In the genomic region with DNA sequence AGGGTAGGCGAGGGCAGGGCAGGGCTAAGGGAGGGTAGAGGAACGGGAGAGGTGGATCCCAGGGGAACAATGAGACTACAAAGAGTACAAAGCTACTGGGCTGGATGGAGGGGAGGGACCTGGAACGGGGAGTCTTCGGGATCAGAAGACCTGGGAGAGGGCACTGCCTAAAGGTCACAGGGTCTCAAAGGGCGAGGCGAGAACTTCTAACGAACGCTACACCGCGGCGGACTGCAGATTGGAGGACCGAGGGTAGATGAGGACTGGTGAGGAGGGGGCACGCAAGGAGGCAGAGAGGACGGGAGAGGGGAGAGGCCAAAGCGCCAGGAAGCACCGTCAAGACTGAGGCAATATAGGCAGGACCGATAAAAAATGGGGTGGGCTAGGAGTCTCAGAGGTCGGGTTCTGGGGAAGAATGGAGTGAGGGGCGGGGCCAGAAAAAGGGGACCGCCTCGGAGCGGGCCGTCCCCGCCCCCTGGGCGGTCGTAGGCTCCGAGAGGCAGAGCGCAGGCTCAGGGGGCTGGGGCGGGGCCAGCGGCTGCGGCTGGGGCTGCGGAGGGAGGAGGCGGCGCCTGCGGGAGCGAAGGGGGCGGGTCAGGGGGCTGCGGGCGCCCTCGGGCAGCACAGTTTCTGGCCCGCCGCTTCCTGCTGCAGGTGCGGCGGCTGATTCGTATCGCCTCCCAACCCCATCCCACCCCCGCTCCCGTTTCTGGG, we compare ENCODE assay signal across 1 cellular context.
TF ChIP-seq lines count a peak whose summit lies in the region.

No MANE protein-coding gene starts in this region.

TF ChIP-seq in HEK293, 187 proteins besides CTCF, POLR2A, EP300 and RAD21 (continued from another document and continues in another):
- TF ChIP-seq, protein P1, sequence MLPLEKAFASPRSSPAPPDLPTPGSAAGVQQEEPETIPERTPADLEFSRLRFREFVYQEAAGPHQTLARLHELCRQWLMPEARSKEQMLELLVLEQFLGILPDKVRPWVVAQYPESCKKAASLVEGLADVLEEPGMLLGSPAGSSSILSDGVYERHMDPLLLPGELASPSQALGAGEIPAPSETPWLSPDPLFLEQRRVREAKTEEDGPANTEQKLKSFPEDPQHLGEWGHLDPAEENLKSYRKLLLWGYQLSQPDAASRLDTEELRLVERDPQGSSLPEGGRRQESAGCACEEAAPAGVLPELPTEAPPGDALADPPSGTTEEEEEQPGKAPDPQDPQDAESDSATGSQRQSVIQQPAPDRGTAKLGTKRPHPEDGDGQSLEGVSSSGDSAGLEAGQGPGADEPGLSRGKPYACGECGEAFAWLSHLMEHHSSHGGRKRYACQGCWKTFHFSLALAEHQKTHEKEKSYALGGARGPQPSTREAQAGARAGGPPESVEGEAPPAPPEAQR (tag by site-specific recombination; IDR thresholded peaks at IDR 0.05), result no peak
- TF ChIP-seq, protein P2, sequence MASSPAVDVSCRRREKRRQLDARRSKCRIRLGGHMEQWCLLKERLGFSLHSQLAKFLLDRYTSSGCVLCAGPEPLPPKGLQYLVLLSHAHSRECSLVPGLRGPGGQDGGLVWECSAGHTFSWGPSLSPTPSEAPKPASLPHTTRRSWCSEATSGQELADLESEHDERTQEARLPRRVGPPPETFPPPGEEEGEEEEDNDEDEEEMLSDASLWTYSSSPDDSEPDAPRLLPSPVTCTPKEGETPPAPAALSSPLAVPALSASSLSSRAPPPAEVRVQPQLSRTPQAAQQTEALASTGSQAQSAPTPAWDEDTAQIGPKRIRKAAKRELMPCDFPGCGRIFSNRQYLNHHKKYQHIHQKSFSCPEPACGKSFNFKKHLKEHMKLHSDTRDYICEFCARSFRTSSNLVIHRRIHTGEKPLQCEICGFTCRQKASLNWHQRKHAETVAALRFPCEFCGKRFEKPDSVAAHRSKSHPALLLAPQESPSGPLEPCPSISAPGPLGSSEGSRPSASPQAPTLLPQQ (tag by site-specific recombination; IDR thresholded peaks at IDR 0.05), result no peak
- TF ChIP-seq, protein P3, sequence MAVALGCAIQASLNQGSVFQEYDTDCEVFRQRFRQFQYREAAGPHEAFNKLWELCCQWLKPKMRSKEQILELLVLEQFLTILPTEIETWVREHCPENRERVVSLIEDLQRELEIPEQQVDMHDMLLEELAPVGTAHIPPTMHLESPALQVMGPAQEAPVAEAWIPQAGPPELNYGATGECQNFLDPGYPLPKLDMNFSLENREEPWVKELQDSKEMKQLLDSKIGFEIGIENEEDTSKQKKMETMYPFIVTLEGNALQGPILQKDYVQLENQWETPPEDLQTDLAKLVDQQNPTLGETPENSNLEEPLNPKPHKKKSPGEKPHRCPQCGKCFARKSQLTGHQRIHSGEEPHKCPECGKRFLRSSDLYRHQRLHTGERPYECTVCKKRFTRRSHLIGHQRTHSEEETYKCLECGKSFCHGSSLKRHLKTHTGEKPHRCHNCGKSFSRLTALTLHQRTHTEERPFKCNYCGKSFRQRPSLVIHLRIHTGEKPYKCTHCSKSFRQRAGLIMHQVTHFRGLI (tag by site-specific recombination; IDR thresholded peaks at IDR 0.05), result no peak
- no peak for TF ChIP-seq GLIS2 (tag by site-specific recombination; IDR thresholded peaks at IDR 0.05)
- 0 out of 2 replicates have a peak, but pooled peaks have one; percentile 51 for TF ChIP-seq ZNF416 (tag by site-specific recombination; IDR thresholded peaks at IDR 0.05)
- TF ChIP-seq, protein P4, sequence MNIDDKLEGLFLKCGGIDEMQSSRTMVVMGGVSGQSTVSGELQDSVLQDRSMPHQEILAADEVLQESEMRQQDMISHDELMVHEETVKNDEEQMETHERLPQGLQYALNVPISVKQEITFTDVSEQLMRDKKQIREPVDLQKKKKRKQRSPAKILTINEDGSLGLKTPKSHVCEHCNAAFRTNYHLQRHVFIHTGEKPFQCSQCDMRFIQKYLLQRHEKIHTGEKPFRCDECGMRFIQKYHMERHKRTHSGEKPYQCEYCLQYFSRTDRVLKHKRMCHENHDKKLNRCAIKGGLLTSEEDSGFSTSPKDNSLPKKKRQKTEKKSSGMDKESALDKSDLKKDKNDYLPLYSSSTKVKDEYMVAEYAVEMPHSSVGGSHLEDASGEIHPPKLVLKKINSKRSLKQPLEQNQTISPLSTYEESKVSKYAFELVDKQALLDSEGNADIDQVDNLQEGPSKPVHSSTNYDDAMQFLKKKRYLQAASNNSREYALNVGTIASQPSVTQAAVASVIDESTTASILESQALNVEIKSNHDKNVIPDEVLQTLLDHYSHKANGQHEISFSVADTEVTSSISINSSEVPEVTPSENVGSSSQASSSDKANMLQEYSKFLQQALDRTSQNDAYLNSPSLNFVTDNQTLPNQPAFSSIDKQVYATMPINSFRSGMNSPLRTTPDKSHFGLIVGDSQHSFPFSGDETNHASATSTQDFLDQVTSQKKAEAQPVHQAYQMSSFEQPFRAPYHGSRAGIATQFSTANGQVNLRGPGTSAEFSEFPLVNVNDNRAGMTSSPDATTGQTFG (tag by site-specific recombination; IDR thresholded peaks at IDR 0.05; ENCODE audit: borderline replicate concordance), result no peak
- TF ChIP-seq ZNF747 (tag by site-specific recombination; IDR thresholded peaks at IDR 0.05), result no peak
- no peak for TF ChIP-seq ZNF621 (tag by site-specific recombination; IDR thresholded peaks at IDR 0.05)
- no peak for TF ChIP-seq ZNF266 (tag by site-specific recombination; IDR thresholded peaks at IDR 0.05; ENCODE audit: low read depth)
- no peak for TF ChIP-seq ZNF610 (tag by site-specific recombination; IDR thresholded peaks at IDR 0.05; ENCODE audit: borderline replicate concordance)
- TF ChIP-seq ZFP41 (tag by site-specific recombination; IDR thresholded peaks at IDR 0.05; ENCODE audit: borderline replicate concordance), result no peak
- TF ChIP-seq, protein P5, sequence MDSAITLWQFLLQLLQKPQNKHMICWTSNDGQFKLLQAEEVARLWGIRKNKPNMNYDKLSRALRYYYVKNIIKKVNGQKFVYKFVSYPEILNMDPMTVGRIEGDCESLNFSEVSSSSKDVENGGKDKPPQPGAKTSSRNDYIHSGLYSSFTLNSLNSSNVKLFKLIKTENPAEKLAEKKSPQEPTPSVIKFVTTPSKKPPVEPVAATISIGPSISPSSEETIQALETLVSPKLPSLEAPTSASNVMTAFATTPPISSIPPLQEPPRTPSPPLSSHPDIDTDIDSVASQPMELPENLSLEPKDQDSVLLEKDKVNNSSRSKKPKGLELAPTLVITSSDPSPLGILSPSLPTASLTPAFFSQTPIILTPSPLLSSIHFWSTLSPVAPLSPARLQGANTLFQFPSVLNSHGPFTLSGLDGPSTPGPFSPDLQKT (IDR thresholded peaks at IDR 0.05; ENCODE audit: borderline replicate concordance, low read depth, low read length), result no peak
- TF ChIP-seq KLF9 (tag by site-specific recombination; IDR thresholded peaks at IDR 0.05; ENCODE audit: low read depth), result peak; percentile 58
- TF ChIP-seq ZNF169 (tag by site-specific recombination; IDR thresholded peaks at IDR 0.05), result no peak
- TF ChIP-seq SETDB1 (IDR thresholded peaks at IDR 0.05; ENCODE audit: insufficient read length, low read length), result no peak
- TF ChIP-seq SCRT2 (tag by site-specific recombination; IDR thresholded peaks at IDR 0.05), result no peak
- no peak for TF ChIP-seq ZNF19 (tag by site-specific recombination; IDR thresholded peaks at IDR 0.05; ENCODE audit: low read depth)
- no peak for TF ChIP-seq ZNF391 (tag by site-specific recombination; IDR thresholded peaks at IDR 0.05; ENCODE audit: borderline replicate concordance, low read depth)
- TF ChIP-seq ZNF658 (tag by site-specific recombination; IDR thresholded peaks at IDR 0.05), result no peak
- TF ChIP-seq, protein P6, sequence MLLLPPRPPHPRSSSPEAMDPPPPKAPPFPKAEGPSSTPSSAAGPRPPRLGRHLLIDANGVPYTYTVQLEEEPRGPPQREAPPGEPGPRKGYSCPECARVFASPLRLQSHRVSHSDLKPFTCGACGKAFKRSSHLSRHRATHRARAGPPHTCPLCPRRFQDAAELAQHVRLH (tag by site-specific recombination; IDR thresholded peaks at IDR 0.05), result no peak
- no peak for TF ChIP-seq ZNF146 (tag by site-specific recombination; IDR thresholded peaks at IDR 0.05)
- TF ChIP-seq ZNF670 (tag by site-specific recombination; IDR thresholded peaks at IDR 0.05; ENCODE audit: low read depth), result no peak
- no peak for TF ChIP-seq ZNF302 (tag by site-specific recombination; IDR thresholded peaks at IDR 0.05; ENCODE audit: low read depth)
- TF ChIP-seq, protein P7, sequence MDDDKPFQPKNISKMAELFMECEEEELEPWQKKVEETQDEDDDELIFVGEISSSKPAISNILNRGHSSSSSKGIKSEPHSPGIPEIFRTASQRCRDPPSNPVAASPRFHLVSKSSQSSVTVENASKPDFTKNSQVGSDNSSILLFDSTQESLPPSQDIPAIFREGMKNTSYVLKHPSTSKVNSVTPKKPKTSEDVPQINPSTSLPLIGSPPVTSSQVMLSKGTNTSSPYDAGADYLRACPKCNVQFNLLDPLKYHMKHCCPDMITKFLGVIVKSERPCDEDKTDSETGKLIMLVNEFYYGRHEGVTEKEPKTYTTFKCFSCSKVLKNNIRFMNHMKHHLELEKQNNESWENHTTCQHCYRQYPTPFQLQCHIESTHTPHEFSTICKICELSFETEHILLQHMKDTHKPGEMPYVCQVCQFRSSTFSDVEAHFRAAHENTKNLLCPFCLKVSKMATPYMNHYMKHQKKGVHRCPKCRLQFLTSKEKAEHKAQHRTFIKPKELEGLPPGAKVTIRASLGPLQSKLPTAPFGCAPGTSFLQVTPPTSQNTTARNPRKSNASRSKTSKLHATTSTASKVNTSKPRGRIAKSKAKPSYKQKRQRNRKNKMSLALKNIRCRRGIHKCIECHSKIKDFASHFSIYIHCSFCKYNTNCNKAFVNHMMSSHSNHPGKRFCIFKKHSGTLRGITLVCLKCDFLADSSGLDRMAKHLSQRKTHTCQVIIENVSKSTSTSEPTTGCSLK (tag by site-specific recombination; IDR thresholded peaks at IDR 0.05), result no peak
- TF ChIP-seq ZBTB7A (tag by site-specific recombination; IDR thresholded peaks at IDR 0.05; ENCODE audit: low read depth), result no peak
- no peak for TF ChIP-seq ZNF768 (tag by site-specific recombination; IDR thresholded peaks at IDR 0.05)
- no peak; the same call in 1 of the 2 replicates for TF ChIP-seq ZNF785 (tag by site-specific recombination; IDR thresholded peaks at IDR 0.05)
- no peak for TF ChIP-seq ZNF2 (tag by site-specific recombination; IDR thresholded peaks at IDR 0.05)
- TF ChIP-seq ZNF777 (tag by site-specific recombination; IDR thresholded peaks at IDR 0.05; ENCODE audit: borderline replicate concordance), result no peak; the same call in 1 of the 2 replicates
- no peak for TF ChIP-seq ZNF560 (tag by site-specific recombination; IDR thresholded peaks at IDR 0.05; ENCODE audit: borderline replicate concordance)
- TF ChIP-seq, protein P8, sequence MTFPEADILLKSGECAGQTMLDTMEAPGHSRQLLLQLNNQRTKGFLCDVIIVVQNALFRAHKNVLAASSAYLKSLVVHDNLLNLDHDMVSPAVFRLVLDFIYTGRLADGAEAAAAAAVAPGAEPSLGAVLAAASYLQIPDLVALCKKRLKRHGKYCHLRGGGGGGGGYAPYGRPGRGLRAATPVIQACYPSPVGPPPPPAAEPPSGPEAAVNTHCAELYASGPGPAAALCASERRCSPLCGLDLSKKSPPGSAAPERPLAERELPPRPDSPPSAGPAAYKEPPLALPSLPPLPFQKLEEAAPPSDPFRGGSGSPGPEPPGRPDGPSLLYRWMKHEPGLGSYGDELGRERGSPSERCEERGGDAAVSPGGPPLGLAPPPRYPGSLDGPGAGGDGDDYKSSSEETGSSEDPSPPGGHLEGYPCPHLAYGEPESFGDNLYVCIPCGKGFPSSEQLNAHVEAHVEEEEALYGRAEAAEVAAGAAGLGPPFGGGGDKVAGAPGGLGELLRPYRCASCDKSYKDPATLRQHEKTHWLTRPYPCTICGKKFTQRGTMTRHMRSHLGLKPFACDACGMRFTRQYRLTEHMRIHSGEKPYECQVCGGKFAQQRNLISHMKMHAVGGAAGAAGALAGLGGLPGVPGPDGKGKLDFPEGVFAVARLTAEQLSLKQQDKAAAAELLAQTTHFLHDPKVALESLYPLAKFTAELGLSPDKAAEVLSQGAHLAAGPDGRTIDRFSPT (tag by site-specific recombination; IDR thresholded peaks at IDR 0.05), result peak; percentile 39; the same call in 1 of the 2 replicates
- TF ChIP-seq ZNF366 (tag by site-specific recombination; conservative IDR thresholded peaks at IDR 0.05), result peak; percentile 73
- TF ChIP-seq ZNF473 (tag by site-specific recombination; IDR thresholded peaks at IDR 0.05), result no peak
- no peak for TF ChIP-seq ZNF157 (tag by site-specific recombination; IDR thresholded peaks at IDR 0.05)
- TF ChIP-seq, protein P9, sequence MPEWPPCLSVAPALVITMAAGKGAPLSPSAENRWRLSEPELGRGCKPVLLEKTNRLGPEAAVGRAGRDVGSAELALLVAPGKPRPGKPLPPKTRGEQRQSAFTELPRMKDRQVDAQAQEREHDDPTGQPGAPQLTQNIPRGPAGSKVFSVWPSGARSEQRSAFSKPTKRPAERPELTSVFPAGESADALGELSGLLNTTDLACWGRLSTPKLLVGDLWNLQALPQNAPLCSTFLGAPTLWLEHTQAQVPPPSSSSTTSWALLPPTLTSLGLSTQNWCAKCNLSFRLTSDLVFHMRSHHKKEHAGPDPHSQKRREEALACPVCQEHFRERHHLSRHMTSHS (tag by site-specific recombination; IDR thresholded peaks at IDR 0.05), result no peak
- TF ChIP-seq, protein P10, sequence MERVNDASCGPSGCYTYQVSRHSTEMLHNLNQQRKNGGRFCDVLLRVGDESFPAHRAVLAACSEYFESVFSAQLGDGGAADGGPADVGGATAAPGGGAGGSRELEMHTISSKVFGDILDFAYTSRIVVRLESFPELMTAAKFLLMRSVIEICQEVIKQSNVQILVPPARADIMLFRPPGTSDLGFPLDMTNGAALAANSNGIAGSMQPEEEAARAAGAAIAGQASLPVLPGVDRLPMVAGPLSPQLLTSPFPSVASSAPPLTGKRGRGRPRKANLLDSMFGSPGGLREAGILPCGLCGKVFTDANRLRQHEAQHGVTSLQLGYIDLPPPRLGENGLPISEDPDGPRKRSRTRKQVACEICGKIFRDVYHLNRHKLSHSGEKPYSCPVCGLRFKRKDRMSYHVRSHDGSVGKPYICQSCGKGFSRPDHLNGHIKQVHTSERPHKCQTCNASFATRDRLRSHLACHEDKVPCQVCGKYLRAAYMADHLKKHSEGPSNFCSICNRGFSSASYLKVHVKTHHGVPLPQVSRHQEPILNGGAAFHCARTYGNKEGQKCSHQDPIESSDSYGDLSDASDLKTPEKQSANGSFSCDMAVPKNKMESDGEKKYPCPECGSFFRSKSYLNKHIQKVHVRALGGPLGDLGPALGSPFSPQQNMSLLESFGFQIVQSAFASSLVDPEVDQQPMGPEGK (tag by site-specific recombination; IDR thresholded peaks at IDR 0.05), result peak; percentile 53
- no peak for TF ChIP-seq YY1 (tag by site-specific recombination; IDR thresholded peaks at IDR 0.05)
- no peak for TF ChIP-seq ZBTB8A (tag by site-specific recombination; IDR thresholded peaks at IDR 0.05)
- no peak for TF ChIP-seq ZNF548 (tag by site-specific recombination; IDR thresholded peaks at IDR 0.05)
- no peak for TF ChIP-seq RBAK (tag by site-specific recombination; IDR thresholded peaks at IDR 0.05)
- no peak for TF ChIP-seq ZNF112 (tag by site-specific recombination; IDR thresholded peaks at IDR 0.05)
- TF ChIP-seq ZNF596 (tag by site-specific recombination; IDR thresholded peaks at IDR 0.05), result no peak
- no peak for TF ChIP-seq ZNF121 (tag by site-specific recombination; IDR thresholded peaks at IDR 0.05)
- TF ChIP-seq ZNF529 (tag by site-specific recombination; IDR thresholded peaks at IDR 0.05; ENCODE audit: insufficient replicate concordance), result no peak
- no peak for TF ChIP-seq ZNF248 (tag by site-specific recombination; IDR thresholded peaks at IDR 0.05)
